8 cellular contexts compared by ENCODE assay signal in the genomic region with DNA sequence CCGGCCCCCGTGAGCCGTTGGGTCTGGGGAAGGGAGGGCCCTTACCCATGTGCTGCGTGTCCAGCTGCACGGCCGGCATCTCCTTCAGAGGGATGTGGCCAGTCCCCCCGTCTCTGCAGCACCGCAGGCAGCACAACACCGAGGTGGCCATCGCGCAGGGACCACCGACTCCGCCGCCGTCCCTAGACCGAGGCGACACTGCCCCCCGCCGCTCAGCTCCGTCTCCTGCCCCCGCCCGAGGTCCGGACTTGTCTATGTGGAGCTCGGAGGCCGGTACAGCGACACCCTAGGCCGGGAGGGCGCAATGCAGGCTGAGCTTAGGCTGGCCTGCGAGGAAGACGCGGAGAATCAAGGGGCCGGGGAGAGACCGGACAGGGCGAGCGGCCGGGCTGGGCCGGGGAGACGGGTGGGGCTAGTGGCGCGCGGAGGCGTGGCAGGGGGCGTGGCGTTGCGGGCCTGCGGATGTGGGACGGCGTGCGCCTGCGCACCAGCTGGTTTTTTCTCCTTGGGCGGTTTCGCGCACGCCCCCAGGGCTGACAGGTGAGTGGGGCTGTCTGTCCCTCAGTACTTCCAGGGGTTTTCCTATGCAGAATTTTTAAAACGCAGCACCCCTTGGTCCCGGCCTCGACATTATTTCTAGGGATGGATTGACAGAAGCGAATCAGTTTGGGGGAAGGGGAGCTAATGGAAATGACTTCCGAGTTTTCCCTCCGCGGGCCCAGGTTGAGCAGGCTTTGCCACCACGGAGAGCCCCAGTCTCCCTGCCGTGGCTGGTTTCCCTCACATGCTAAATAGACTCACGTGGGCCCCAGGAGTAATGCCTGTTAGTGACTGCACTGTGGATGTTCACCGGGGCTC. TPM values are rescaled to one million over a fixed set of nuclear protein-coding genes. Genes with fewer than 3 reads are reported as not detected.
DNase-seq lines count a peak whose midpoint lies in the region; ATAC-seq and TF ChIP-seq lines count a peak whose summit lies in the region.

A gene with protein sequence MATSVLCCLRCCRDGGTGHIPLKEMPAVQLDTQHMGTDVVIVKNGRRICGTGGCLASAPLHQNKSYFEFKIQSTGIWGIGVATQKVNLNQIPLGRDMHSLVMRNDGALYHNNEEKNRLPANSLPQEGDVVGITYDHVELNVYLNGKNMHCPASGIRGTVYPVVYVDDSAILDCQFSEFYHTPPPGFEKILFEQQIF (minus strand): TSS at position 256 of the 858 bp plus-strand sequence. CDS start 105 bp downstream, at position 151.

- no peaks in the 10 kb centered on the region for H3K9me3 Mint-ChIP-seq in T-helper 1 cell treated with Interleukin-12 subunit alpha and Interleukin-12 subunit beta and Interleukin-4 antibody, amounts not matched to agents 30 μg/mL and 1 μg/mL, for 36 hours

- DNase-seq in NCI-H1694 (lab: John Stamatoyannopoulos, UW) (peak; percentile 76), right atrium auricular region (ENCODE audit: low spot score) (peak; percentile 97), prostate gland (ENCODE audit: low spot score) (peak; percentile 97)

- no peaks in the 10 kb centered on the region for H3K36me3 Mint-ChIP-seq in T-helper 1 cell treated with Interleukin-12 subunit alpha and Interleukin-12 subunit beta and Interleukin-4 antibody, amounts not matched to agents 30 μg/mL and 1 μg/mL, for 36 hours (ENCODE audit: low read depth)

- H3K4me3 Mint-ChIP-seq in T-helper 1 cell treated with Interleukin-12 subunit alpha and Interleukin-12 subunit beta and Interleukin-4 antibody, amounts not matched to agents 30 μg/mL and 1 μg/mL, for 36 hours, result peak within 1 kb of the TSS; percentile 90

- TF ChIP-seq CTCF in right atrium auricular region (IDR thresholded peaks at IDR 0.05) (peak; percentile 91 to 93), prostate gland (IDR thresholded peaks at IDR 0.05) (peak; percentile 62 to 97 (median 90))

- TF ChIP-seq POLR2A in prostate gland (IDR thresholded peaks at IDR 0.05), result no peak

- H3K4me1 ChIP-seq in right atrium auricular region (peaks cover 0 to 32% of the 10 kb centered on the region in 2 donors), prostate gland (replicated peaks) (no peaks in the 10 kb centered on the region), urinary bladder (ENCODE audit: insufficient read depth) (no peaks in the 10 kb centered on the region)

- H3K9me3 ChIP-seq in right atrium auricular region (no peaks in the 10 kb centered on the region), prostate gland (no peaks in the 10 kb centered on the region)

- ATAC-seq in GM18499 (IDR thresholded peaks at IDR 0.05; ENCODE audit: insufficient read depth, unreplicated experiment), result peak; percentile 95
- peak; percentile 97 for ATAC-seq in HG02938 (IDR thresholded peaks at IDR 0.05; ENCODE audit: unreplicated experiment)

- H3K27me3 Mint-ChIP-seq in T-helper 1 cell treated with Interleukin-12 subunit alpha and Interleukin-12 subunit beta and Interleukin-4 antibody, amounts not matched to agents 30 μg/mL and 1 μg/mL, for 36 hours (ENCODE audit: low read depth), result peaks cover 22% of the 10 kb centered on the region

- H3K27ac Mint-ChIP-seq in T-helper 1 cell treated with Interleukin-12 subunit alpha and Interleukin-12 subunit beta and Interleukin-4 antibody, amounts not matched to agents 30 μg/mL and 1 μg/mL, for 36 hours, result peak within 1 kb of the TSS; percentile 75

- H3K36me3 ChIP-seq in right atrium auricular region (no peaks in the 10 kb centered on the region), prostate gland (no peaks in the 10 kb centered on the region), urinary bladder (ENCODE audit: insufficient read depth) (no peaks in the 10 kb centered on the region)

- intact Hi-C loops in prostate gland (cut with DNase I), result loop anchor here (2.0 to 10.0 kb wide), 2 partner anchors 82 to 144 kb away; a partner anchor contains a TSS

- H3K27me3 ChIP-seq in right atrium auricular region (no peaks in the 10 kb centered on the region), prostate gland (replicated peaks; ENCODE audit: insufficient read depth) (no peaks in the 10 kb centered on the region)

- peak within 1 kb of the TSS; percentile 62 for H3K27ac ChIP-seq in angular gyrus (ENCODE audit: low read depth, low read length)
- peak within 1 kb of the TSS; percentile 89 to 92 for H3K27ac ChIP-seq in right atrium auricular region
- H3K27ac ChIP-seq in prostate gland, result peak within 1 kb of the TSS; percentile 78 to 90
- peak within 1 kb of the TSS; percentile 77 for H3K27ac ChIP-seq in urinary bladder (ENCODE audit: low read depth)

- H3K4me3 ChIP-seq in right atrium auricular region (peak within 1 kb of the TSS; percentile 88 to 98), prostate gland (peak within 1 kb of the TSS; percentile 65 to 92), urinary bladder (ENCODE audit: low read depth, low read length) (peak within 1 kb of the TSS; percentile 75)

- under 1% methylated on average over 47 of the region's 65 CpGs for WGBS in prostate gland
- WGBS in urinary bladder, result under 1% methylated on average over 65 of the region's 65 CpGs

- peaks cover 13% of the 10 kb centered on the region for H3K4me1 Mint-ChIP-seq in T-helper 1 cell treated with Interleukin-12 subunit alpha and Interleukin-12 subunit beta and Interleukin-4 antibody, amounts not matched to agents 30 μg/mL and 1 μg/mL, for 36 hours (ENCODE audit: low read depth)

RNA-seq across cellular contexts. Expression of the gene that starts here (rescaled TPM):
- total RNA-seq in right atrium auricular region, result 1 to 10 TPM; 6.1 to 9.3 TPM
- 1 to 10 TPM; 6.9 to 8.4 TPM for total RNA-seq in prostate gland
- 6.7 TPM for total RNA-seq in urinary bladder
- polyA plus RNA-seq in urinary bladder, result 9.1 TPM

Comparison
In these comparisons a context has a peak if more than half of its experiments do, and no peak if none do; other contexts are left out.
1. Peak in every context shown above with its lines: DNase-seq, ATAC-seq, H3K4me3 ChIP-seq and H3K27ac ChIP-seq.